Comparison of ENCODE assay signal across 18 cellular contexts in genomic region chr1:151210830-151211229, GRCh38. TPM values are rescaled to one million over a fixed set of nuclear protein-coding genes. Genes with fewer than 3 reads are reported as not detected.
DNase-seq lines count a peak whose midpoint lies in the region; ATAC-seq and TF ChIP-seq lines count a peak whose summit lies in the region.
"Had no signal": no experiment of that assay in that cellular context is flagged by ENCODE, and none has a peak within 500 bp of the region (broad histone marks: within the 10 kb centered on the region; RNA-seq: fewer than 3 reads in every experiment).

No MANE protein-coding gene starts in this region.

- H4K91ac ChIP-seq in mesenchymal stem cell (ENCODE audit: low read length): no peak overlapping the region

- H2AK5ac ChIP-seq in mesenchymal stem cell (ENCODE audit: low read length, severe bottlenecking): no peak overlapping the region

- H4K20me1 ChIP-seq in MM.1S (ENCODE audit: insufficient read depth, low read length): 0 out of 2 replicates have a peak, but pooled peaks cover 4% of the 10 kb centered on the region

- H3K9ac ChIP-seq in mesenchymal stem cell (ENCODE audit: low read length): peak overlapping the region; percentile 1
- no peak overlapping the region for H3K9ac ChIP-seq in MM.1S (ENCODE audit: low read length)

- no peaks in the 10 kb centered on the region for H3K79me1 ChIP-seq in mesenchymal stem cell (replicated peaks; ENCODE audit: low read length, poor library complexity, severe bottlenecking)

- no peaks in the 10 kb centered on the region for H3K9me3 ChIP-seq in mesenchymal stem cell (ENCODE audit: control insufficient read depth, low read length)
- no peaks in the 10 kb centered on the region for H3K9me3 ChIP-seq in MM.1S (replicated peaks; ENCODE audit: insufficient read depth, low read length)
- H3K9me3 ChIP-seq: adrenal gland, vagina had no signal

- H2BK120ac ChIP-seq in mesenchymal stem cell (ENCODE audit: low read depth, low read length): no peak overlapping the region

- H3K36me3 ChIP-seq in mesenchymal stem cell (ENCODE audit: control insufficient read depth in 1 of 2, insufficient read depth in 2 of 2, low read depth in 1 of 2, low read length in 2 of 2) (peaks cover 60 to 68% of the 10 kb centered on the region in 2 experiments), MM.1S (replicated peaks; ENCODE audit: insufficient read depth, low read length) (0 out of 2 replicates have a peak, but pooled peaks cover 8% of the 10 kb centered on the region)

- no peaks in the 10 kb centered on the region; the same call in 1 of the 2 replicates for H3F3A ChIP-seq in MM.1S (ENCODE audit: insufficient read depth, low read length)

- H3K9me2 ChIP-seq in MM.1S (replicated peaks; ENCODE audit: insufficient read depth, low read length): no peaks in the 10 kb centered on the region

- H3K27ac ChIP-seq in mesenchymal stem cell (ENCODE audit: low read length, poor library complexity, severe bottlenecking): no peak overlapping the region
- H3K27ac ChIP-seq in MM.1S (ENCODE audit: low read length): no peak overlapping the region
- H3K27ac ChIP-seq: adrenal gland, vagina had no signal

- no peak overlapping the region for H3K4me3 ChIP-seq in LNCaP clone FGC (ENCODE audit: low read depth, low read length)
- no peak overlapping the region for H3K4me3 ChIP-seq in mesenchymal stem cell (ENCODE audit: insufficient read depth in 1 of 2, low read depth in 1 of 2, low read length in 2 of 2)
- H3K4me3 ChIP-seq in MM.1S (ENCODE audit: low read length): no peak overlapping the region
- H3K4me3 ChIP-seq: adrenal gland, vagina had no signal

- no peak overlapping the region for H3K23ac ChIP-seq in mesenchymal stem cell (ENCODE audit: low read length in 2 of 2)

- H3K79me2 ChIP-seq in MM.1S (ENCODE audit: low read length): peaks cover 83% of the 10 kb centered on the region

- H2BK15ac ChIP-seq in mesenchymal stem cell (ENCODE audit: low read depth, poor library complexity, severe bottlenecking): no peak overlapping the region

- H4K8ac ChIP-seq in mesenchymal stem cell (ENCODE audit: low read length): no peak overlapping the region

- DNase-seq in EL (peak; percentile 80), LNCaP clone FGC (ENCODE audit: low read depth) (peak; percentile 71), amniotic epithelial cell (ENCODE audit: low read depth) (peak; percentile 19), mesenchymal stem cell (peak; percentile 29), dermis blood vessel endothelial cell (no peak), MM.1S (no peak)
- DNase-seq: CD8-positive, alpha-beta T cell; GF-D8; GOT3; Kasumi-1; NCI-H187; NCI-H526 treated with DMSO at 0.1 percent for 48 hours; stimulated activated naive CD4-positive, alpha-beta T cell had no signal

- H2BK5ac ChIP-seq in mesenchymal stem cell (ENCODE audit: low read depth, low read length, poor library complexity, severe bottlenecking): no peak overlapping the region

- TF ChIP-seq CTCF in LNCaP clone FGC (IDR thresholded peaks at IDR 0.05; ENCODE audit: control insufficient read depth, extremely low read depth, insufficient read depth): no peak
- TF ChIP-seq CTCF in MM.1S (IDR thresholded peaks at IDR 0.05; ENCODE audit: low read length): no peak

- no peak overlapping the region for H3K4me2 ChIP-seq in mesenchymal stem cell (ENCODE audit: low read length, poor library complexity, severe bottlenecking)
- no peak overlapping the region for H3K4me2 ChIP-seq in MM.1S (ENCODE audit: low read depth, low read length)

- H3K14ac ChIP-seq in mesenchymal stem cell (ENCODE audit: low read length in 2 of 2): no peak overlapping the region

- WGBS in mesenchymal stem cell: 92% methylated on average over 1 of the region's 1 CpG

- no peak for ATAC-seq in HG03039 (IDR thresholded peaks at IDR 0.05; ENCODE audit: unreplicated experiment)
- ATAC-seq: CD8-positive, alpha-beta T cell had no signal

- H3K4me1 ChIP-seq in mesenchymal stem cell (ENCODE audit: control insufficient read depth, insufficient read depth, low read depth, low read length) (peaks cover 4% of the 10 kb centered on the region), MM.1S (ENCODE audit: low read length) (no peaks in the 10 kb centered on the region)

- H2BK12ac ChIP-seq in mesenchymal stem cell (ENCODE audit: low read length in 2 of 2): no peak overlapping the region

- no peak overlapping the region for H2AFZ ChIP-seq in mesenchymal stem cell (ENCODE audit: low read depth, low read length)
- no peak overlapping the region for H2AFZ ChIP-seq in MM.1S (ENCODE audit: low read length)

- H3K27me3 ChIP-seq in mesenchymal stem cell (ENCODE audit: control insufficient read depth in 1 of 2, insufficient read depth in 1 of 2, low read length in 2 of 2): no peaks in the 10 kb centered on the region
- no peaks in the 10 kb centered on the region for H3K27me3 ChIP-seq in MM.1S (replicated peaks; ENCODE audit: insufficient read depth, low read length)
- H3K27me3 ChIP-seq: adrenal gland, vagina had no signal

- no peak overlapping the region for H3K18ac ChIP-seq in mesenchymal stem cell (ENCODE audit: low read depth in 1 of 2, low read length in 2 of 2)

- no peak overlapping the region for H3K4ac ChIP-seq in mesenchymal stem cell (ENCODE audit: low read depth in 1 of 2, low read length in 2 of 2)

RNA-seq across cellular contexts. Expression of gene PIP5K1A, which starts 12.5 kb away (rescaled TPM):
- 58.2 TPM for polyA plus RNA-seq in mesenchymal stem cell (2013, experiment 1 of 2)
- 59.4 TPM for polyA plus RNA-seq in mesenchymal stem cell (2013, experiment 2 of 2)
- 44.4 and 57.6 TPM in 2 replicates for total RNA-seq in dermis blood vessel endothelial cell

RNA-seq across cellular contexts. Expression of gene VPS72, which starts 20.8 kb away (rescaled TPM):
- polyA plus RNA-seq in mesenchymal stem cell (2013, experiment 1 of 2): 41.7 TPM
- 39.3 TPM for polyA plus RNA-seq in mesenchymal stem cell (2013, experiment 2 of 2)
- 46.8 and 64.3 TPM in 2 replicates for total RNA-seq in dermis blood vessel endothelial cell

RNA-seq across cellular contexts. Expression of gene TMOD4, which starts 35.0 kb away (rescaled TPM):
- polyA plus RNA-seq in mesenchymal stem cell (2013, experiment 1 of 2): 0.06 TPM
- 0.14 TPM for polyA plus RNA-seq in mesenchymal stem cell (2013, experiment 2 of 2)
- 0.56 TPM in 1 of 2 replicates, not detected in the other for total RNA-seq in dermis blood vessel endothelial cell
- total RNA-seq: dermis microvascular lymphatic vessel endothelial cell, frontal cortex had no signal

RNA-seq across cellular contexts. Expression of gene PSMD4, which starts 43.7 kb away (rescaled TPM):
- polyA plus RNA-seq in mesenchymal stem cell (2013, experiment 1 of 2): 136 TPM
- 139 TPM for polyA plus RNA-seq in mesenchymal stem cell (2013, experiment 2 of 2)
- 231 and 242 TPM in 2 replicates for total RNA-seq in dermis blood vessel endothelial cell

RNA-seq across cellular contexts. Expression of gene SCNM1, which starts 44.9 kb away (rescaled TPM):
- 51.1 TPM for polyA plus RNA-seq in mesenchymal stem cell (2013, experiment 1 of 2)
- polyA plus RNA-seq in mesenchymal stem cell (2013, experiment 2 of 2): 52.4 TPM
- 21.1 and 23.8 TPM in 2 replicates for total RNA-seq in dermis blood vessel endothelial cell

Comparison
In these comparisons a context has a peak if more than half of its experiments do, and no peak if none do; other contexts are left out.
1. DNase-seq: peak in EL (single experiment), LNCaP clone FGC (single experiment), amniotic epithelial cell (single experiment) and mesenchymal stem cell (single experiment); none in dermis blood vessel endothelial cell (single experiment) and MM.1S (single experiment).